Comparison of ENCODE assay signal across 1 cellular context in genomic region chr20:49987015-49987867, GRCh38.
TF ChIP-seq lines count a peak whose summit lies in the region.

No MANE protein-coding gene starts in this region.

TF ChIP-seq in H1, 55 proteins besides CTCF, POLR2A, EP300 and RAD21:
- TF ChIP-seq HDAC2 (IDR thresholded peaks at IDR 0.05; ENCODE audit: borderline replicate concordance in 1 of 2, low read depth in 2 of 2, low read length in 2 of 2) (peak in 1 of 2 experiments; percentile 65; a peak in 1 of 4 replicates), EGR1 (IDR thresholded peaks at IDR 0.05; ENCODE audit: borderline replicate concordance, low read depth, low read length) (no peak), KDM1A (IDR thresholded peaks at IDR 0.05; ENCODE audit: borderline replicate concordance, low read length) (peak; percentile 98), POLR2AphosphoS5 (IDR thresholded peaks at IDR 0.05; ENCODE audit: low read depth, low read length) (no peak), E2F6 (IDR thresholded peaks at IDR 0.05) (no peak)
